29 cellular contexts compared by ENCODE assay signal in genomic region chr12:68489273-68489672, GRCh38.
"Had no signal": no experiment of that assay in that cellular context is flagged by ENCODE, and none has a peak within 500 bp of the region (broad histone marks: within the 10 kb centered on the region; RNA-seq: fewer than 3 reads in every experiment).

No MANE protein-coding gene starts in this region.

- H3K27ac ChIP-seq: colonic mucosa, coronary artery, dorsolateral prefrontal cortex, epithelial cell of prostate, esophagus muscularis mucosa, esophagus squamous epithelium, foreskin keratinocyte, gastrocnemius medialis, gastroesophageal sphincter, heart left ventricle, heart right ventricle, hepatocyte had no signal

- H3K9me3 Mint-ChIP-seq: dendritic cell treated with granulocyte-macrophage colony-stimulating factor and Interleukin-4, amounts not matched to agents 40 ng/mL and 50 ng/mL, for 4 days; endodermal cell had no signal

- H3K4me3 ChIP-seq: colonic mucosa, coronary artery, dorsolateral prefrontal cortex, esophagus muscularis mucosa, esophagus squamous epithelium, gastrocnemius medialis, gastroesophageal sphincter, heart left ventricle, heart right ventricle, hepatocyte had no signal

- H3K36me3 ChIP-seq: colonic mucosa, esophagus muscularis mucosa, esophagus squamous epithelium, gastrocnemius medialis, gastroesophageal sphincter, heart left ventricle, heart right ventricle had no signal

- ATAC-seq: effector memory CD8-positive, alpha-beta T cell; esophagus mucosa; foreskin keratinocyte; gastrocnemius medialis; gastroesophageal sphincter; heart left ventricle; heart right ventricle had no signal

- H3K4me3 Mint-ChIP-seq: dendritic cell treated with granulocyte-macrophage colony-stimulating factor and Interleukin-4, amounts not matched to agents 40 ng/mL and 50 ng/mL, for 4 days; effector memory CD8-positive, alpha-beta T cell; endodermal cell had no signal

- DNase-seq: colonic mucosa; cortex of kidney; dermis blood vessel endothelial cell; dorsolateral prefrontal cortex; effector CD4-positive, alpha-beta T cell; effector CD8-positive, alpha-beta T cell; effector memory CD4-positive, alpha-beta T cell; effector memory CD8-positive, alpha-beta T cell; endodermal cell; erythroblast; esophagus squamous epithelium; foreskin fibroblast; foreskin keratinocyte; foreskin melanocyte; gastrocnemius medialis; glutamatergic neuron; head of caudate nucleus; heart left ventricle; heart right ventricle had no signal

- H3K9me3 ChIP-seq: colonic mucosa, esophagus muscularis mucosa, esophagus squamous epithelium, gastrocnemius medialis, gastroesophageal sphincter, heart left ventricle, heart right ventricle had no signal

- FAIRE-seq: endometrium, endothelial cell of umbilical vein, frontal cortex had no signal

- H3K27ac Mint-ChIP-seq: dendritic cell treated with granulocyte-macrophage colony-stimulating factor and Interleukin-4, amounts not matched to agents 40 ng/mL and 50 ng/mL, for 4 days; effector memory CD8-positive, alpha-beta T cell; endodermal cell had no signal

- H3K4me1 ChIP-seq: colonic mucosa, esophagus muscularis mucosa, esophagus squamous epithelium, foreskin keratinocyte, gastrocnemius medialis, gastroesophageal sphincter, heart left ventricle, heart right ventricle had no signal

- H3K27me3 Mint-ChIP-seq: dendritic cell treated with granulocyte-macrophage colony-stimulating factor and Interleukin-4, amounts not matched to agents 40 ng/mL and 50 ng/mL, for 4 days; effector memory CD8-positive, alpha-beta T cell had no signal
